ENCODE assay signal across 8 cellular contexts in the genomic region with DNA sequence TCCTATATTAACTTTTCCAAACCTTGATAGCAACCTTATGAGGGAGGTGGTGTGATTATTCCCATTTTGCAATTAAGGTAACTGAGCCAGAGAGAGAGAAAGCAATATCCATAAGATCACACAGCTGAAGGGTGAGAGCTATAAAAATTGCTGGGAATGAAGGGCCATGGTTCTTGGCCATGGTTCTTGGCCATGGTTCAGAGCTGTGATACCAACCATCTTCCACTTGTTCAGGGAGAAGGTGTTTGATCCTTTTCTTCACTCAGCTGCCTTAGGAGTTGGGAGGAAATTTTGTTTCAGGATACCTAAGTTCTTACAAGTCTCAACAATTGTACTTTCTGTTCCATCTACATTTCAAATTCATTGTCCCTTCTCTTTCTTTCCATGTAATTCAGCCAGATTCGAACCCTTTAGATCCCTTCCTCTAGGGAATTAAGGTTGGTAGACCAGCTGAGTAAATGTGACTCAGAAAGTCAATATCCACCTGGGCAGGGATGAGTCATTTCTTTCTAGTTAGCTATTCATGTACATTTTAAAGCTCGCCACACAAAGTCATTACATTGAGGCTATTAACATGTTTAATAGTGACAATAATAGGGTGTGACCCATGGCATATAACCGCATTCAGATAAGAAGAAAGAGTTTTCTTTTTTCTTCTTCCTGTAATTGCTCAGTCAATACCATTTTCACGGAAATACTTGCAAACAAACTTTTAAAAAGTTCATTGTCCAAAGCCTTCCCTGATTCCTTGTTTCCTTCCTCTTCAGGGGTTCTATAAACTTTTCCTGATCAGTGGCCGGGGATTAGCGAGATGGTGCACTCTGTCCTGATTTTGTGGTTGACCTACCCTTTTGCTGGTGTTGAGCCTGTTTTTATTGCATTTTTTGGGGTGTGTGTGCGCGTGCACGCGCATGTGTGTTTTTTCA.
DNase-seq lines count a peak whose midpoint lies in the region; ATAC-seq and TF ChIP-seq lines count a peak whose summit lies in the region.

No MANE protein-coding gene starts in this region.

- H3K9me3 Mint-ChIP-seq in stimulated activated naive B cell treated with anti-CD40 and anti-IgM and Interleukin-4, amounts not matched to agents 10 μg/mL and 1 μg/mL and 100 μg/mL, for 72 hours: peaks cover 10 to 16% of the 10 kb centered on the region in 2 donors

- peak; percentile 71 to 80 for ATAC-seq in stimulated activated naive B cell treated with anti-CD40 and anti-IgM and Interleukin-4, amounts not matched to agents 10 μg/mL and 1 μg/mL and 100 μg/mL, for 72 hours (replicated peaks)
- ATAC-seq in HG02840 (IDR thresholded peaks at IDR 0.05; ENCODE audit: low FRiP score, unreplicated experiment): no peak
- ATAC-seq in GM21390 (IDR thresholded peaks at IDR 0.05; ENCODE audit: unreplicated experiment): no peak

- H3K27ac ChIP-seq in coronary artery: no peak overlapping the region

- H3K4me3 Mint-ChIP-seq in stimulated activated naive B cell treated with anti-CD40 and anti-IgM and Interleukin-4, amounts not matched to agents 10 μg/mL and 1 μg/mL and 100 μg/mL, for 72 hours: peak overlapping the region; percentile 9 to 36

- peak; percentile 13 to 17 for DNase-seq in NCI-H2081 (lab: John Stamatoyannopoulos, UW)
- no peak for DNase-seq in NCI-H2081 treated with DMSO at 0.1 percent for 48 hours (lab: John Stamatoyannopoulos, UW)
- DNase-seq in HuH-7.5 (ENCODE audit: low spot score): peak; percentile 33
- peak; percentile 45 for DNase-seq in coronary artery (ENCODE audit: low spot score)
- no peak for DNase-seq in stimulated activated naive B cell treated with anti-CD40 and anti-IgM and Interleukin-4, amounts not matched to agents 10 μg/mL and 1 μg/mL and 100 μg/mL, for 72 hours
- DNase-seq in NCI-H1694 (lab: John Stamatoyannopoulos, UW): no peak

- peaks cover 22 to 27% of the 10 kb centered on the region in 2 donors for H3K4me1 Mint-ChIP-seq in stimulated activated naive B cell treated with anti-CD40 and anti-IgM and Interleukin-4, amounts not matched to agents 10 μg/mL and 1 μg/mL and 100 μg/mL, for 72 hours

- peaks cover 5 to 9% of the 10 kb centered on the region in 2 donors for H3K36me3 Mint-ChIP-seq in stimulated activated naive B cell treated with anti-CD40 and anti-IgM and Interleukin-4, amounts not matched to agents 10 μg/mL and 1 μg/mL and 100 μg/mL, for 72 hours

- H3K27me3 Mint-ChIP-seq in stimulated activated naive B cell treated with anti-CD40 and anti-IgM and Interleukin-4, amounts not matched to agents 10 μg/mL and 1 μg/mL and 100 μg/mL, for 72 hours: peaks cover 7 to 9% of the 10 kb centered on the region in 2 donors

- H3K4me3 ChIP-seq in coronary artery: no peak overlapping the region

- H3K27ac Mint-ChIP-seq in stimulated activated naive B cell treated with anti-CD40 and anti-IgM and Interleukin-4, amounts not matched to agents 10 μg/mL and 1 μg/mL and 100 μg/mL, for 72 hours: peak overlapping the region; percentile 79

- TF ChIP-seq CTCF in coronary artery (IDR thresholded peaks at IDR 0.05): no peak

Comparison
In these comparisons a context has a peak if more than half of its experiments do, and no peak if none do; other contexts are left out.
1. DNase-seq: peak in NCI-H2081 (2 of 2), HuH-7.5 (single experiment) and coronary artery (single experiment); none in NCI-H2081 treated with DMSO at 0.1 percent for 48 hours (single experiment), stimulated activated naive B cell treated with anti-CD40 and anti-IgM and Interleukin-4, amounts not matched to agents 10 μg/mL and 1 μg/mL and 100 μg/mL, for 72 hours (single experiment) and NCI-H1694 (single experiment).
2. ATAC-seq: peak in stimulated activated naive B cell treated with anti-CD40 and anti-IgM and Interleukin-4, amounts not matched to agents 10 μg/mL and 1 μg/mL and 100 μg/mL, for 72 hours (2 of 2); none in HG02840 (single experiment) and GM21390 (single experiment).